ENCODE assay signal across 14 cellular contexts in genomic region chr2:109290887-109291675, GRCh38.
DNase-seq lines count a peak whose midpoint lies in the region; ATAC-seq lines count a peak whose summit lies in the region.
"Had no signal": no experiment of that assay in that cellular context is flagged by ENCODE, and none has a peak within 500 bp of the region (broad histone marks: within the 10 kb centered on the region; RNA-seq: fewer than 3 reads in every experiment).

No MANE protein-coding gene starts in this region.

- no peaks in the 10 kb centered on the region for H3K27me3 Mint-ChIP-seq in activated CD4-positive, alpha-beta memory T cell treated with anti-CD3 and anti-CD28 coated beads for 36 hours
- H3K27me3 Mint-ChIP-seq: CD4-positive, alpha-beta T cell had no signal

- DNase-seq in DMS79 (lab: John Stamatoyannopoulos, UW) (peak; percentile 64), NCI-H2029 (lab: John Stamatoyannopoulos, UW) (peak; percentile 92), brain pericyte (ENCODE audit: low read depth, low spot score) (peak; percentile 45), occipital lobe (lab: John Stamatoyannopoulos, UW) (peak; percentile 45)
- no peak for DNase-seq in effector CD8-positive, alpha-beta T cell (lab: John Stamatoyannopoulos, UW)
- DNase-seq in activated CD4-positive, alpha-beta memory T cell treated with anti-CD3 and anti-CD28 coated beads for 36 hours = no peak
- DNase-seq in stimulated activated naive CD8-positive, alpha-beta T cell treated with anti-CD3 and anti-CD28 coated beads, Interleukin-15, Interleukin-2, amounts not matched to agents 100 U/mL and 50 U/mL, for 24 hours = no peak
- DNase-seq: activated T-cell treated with anti-CD3 and anti-CD28 coated beads for 4 hours; CD4-positive, alpha-beta T cell; NCI-H1417 had no signal

- intact Hi-C loops in activated CD4-positive, alpha-beta memory T cell treated with anti-CD3 and anti-CD28 coated beads for 36 hours (cut with micrococcal nuclease) = no loop called here

- no peak overlapping the region for H3K27ac Mint-ChIP-seq in activated CD4-positive, alpha-beta memory T cell treated with anti-CD3 and anti-CD28 coated beads for 36 hours
- H3K27ac Mint-ChIP-seq: CD4-positive, alpha-beta T cell; type B pancreatic cell had no signal

- H3K9me3 Mint-ChIP-seq in activated CD4-positive, alpha-beta memory T cell treated with anti-CD3 and anti-CD28 coated beads for 36 hours = peaks cover 4% of the 10 kb centered on the region
- H3K9me3 Mint-ChIP-seq: CD4-positive, alpha-beta T cell; type B pancreatic cell had no signal

- no peak overlapping the region for H3K4me3 Mint-ChIP-seq in activated CD4-positive, alpha-beta memory T cell treated with anti-CD3 and anti-CD28 coated beads for 36 hours
- H3K4me3 Mint-ChIP-seq: CD4-positive, alpha-beta T cell; type B pancreatic cell had no signal

- POLR2A ChIA-PET in activated CD4-positive, alpha-beta memory T cell treated with anti-CD3 and anti-CD28 coated beads for 36 hours (lab: Charles Lee) = no interaction called here

- H3K4me1 Mint-ChIP-seq in activated CD4-positive, alpha-beta memory T cell treated with anti-CD3 and anti-CD28 coated beads for 36 hours (ENCODE audit: low read depth) = no peaks in the 10 kb centered on the region

- CTCF ChIA-PET in activated CD4-positive, alpha-beta memory T cell treated with anti-CD3 and anti-CD28 coated beads for 36 hours (lab: Charles Lee) = interaction anchor here (1.0 kb wide), 1 partner anchor 10 kb away, joined by 3 read pairs; no protein-coding TSS in a partner anchor

- no peak for ATAC-seq in HG02970 (IDR thresholded peaks at IDR 0.05; ENCODE audit: low FRiP score, unreplicated experiment)
- no peak for ATAC-seq in stimulated activated naive CD8-positive, alpha-beta T cell treated with anti-CD3 and anti-CD28 coated beads, Interleukin-15, Interleukin-2, amounts not matched to agents 100 U/mL and 50 U/mL, for 24 hours
- ATAC-seq: gastroesophageal sphincter, GM12878 had no signal

- no peaks in the 10 kb centered on the region for H3K36me3 Mint-ChIP-seq in activated CD4-positive, alpha-beta memory T cell treated with anti-CD3 and anti-CD28 coated beads for 36 hours
- H3K36me3 Mint-ChIP-seq: type B pancreatic cell had no signal

Comparison
In these comparisons a context has a peak if more than half of its experiments do, and no peak if none do; other contexts are left out.
1. DNase-seq: peak in DMS79 (single experiment), NCI-H2029 (single experiment), brain pericyte (single experiment) and occipital lobe (single experiment); none in effector CD8-positive, alpha-beta T cell (single experiment), activated CD4-positive, alpha-beta memory T cell treated with anti-CD3 and anti-CD28 coated beads for 36 hours (single experiment) and stimulated activated naive CD8-positive, alpha-beta T cell treated with anti-CD3 and anti-CD28 coated beads, Interleukin-15, Interleukin-2, amounts not matched to agents 100 U/mL and 50 U/mL, for 24 hours (single experiment).